In the genomic region with DNA sequence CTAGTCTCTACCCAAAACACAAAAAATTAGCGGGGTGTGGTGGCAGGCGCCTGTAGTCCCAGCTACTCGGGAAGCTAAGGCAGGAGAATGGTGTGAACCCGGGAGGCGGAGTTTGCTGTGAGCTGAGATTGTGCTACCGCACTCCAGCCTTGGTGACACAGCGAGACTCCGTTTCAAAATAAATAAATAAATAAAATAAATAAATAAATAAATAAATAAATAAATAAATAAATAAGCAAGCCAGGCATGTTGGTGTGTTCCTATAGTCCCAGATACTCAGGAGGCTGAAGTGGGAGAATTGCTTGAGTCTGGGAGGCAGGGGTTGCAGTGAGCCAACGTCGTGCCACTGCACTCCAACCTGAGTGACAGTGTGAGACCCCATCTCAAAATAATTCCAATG, we compare ENCODE assay signal across 5 cellular contexts.
A peak's percentile ranks its signal among the peaks of the same experiment; 100 is the strongest.
DNase-seq lines count a peak whose midpoint lies in the region; ATAC-seq, FAIRE-seq and TF ChIP-seq lines count a peak whose summit lies in the region.
"Not testable (repeated sequence)": the region's sequence is repeated elsewhere in the genome, so short reads cannot be mapped to it uniquely, and the experiment has no call there.

No MANE protein-coding gene starts in this region.

- not testable (repeated sequence) for TF ChIP-seq EP300 in A549 (IDR thresholded peaks at IDR 0.05)

- H2BK12ac ChIP-seq in neuronal stem cell (ENCODE audit: low read length): not testable (repeated sequence)

- not testable (repeated sequence) for H3K9ac ChIP-seq in neuronal stem cell (ENCODE audit: low read depth, low read length, poor library complexity)

- H3K9me3 ChIP-seq in A549; HEK293 (ENCODE audit: control insufficient read depth, insufficient read depth, low read depth, low read length); neuronal stem cell (replicated peaks in 1 of 2; ENCODE audit: control insufficient read depth in 2 of 2, insufficient read depth in 1 of 2, low read depth in 1 of 2, low read length in 2 of 2): not testable (repeated sequence)

- not testable (repeated sequence) for TF ChIP-seq RAD21 in A549 (conservative IDR thresholded peaks at IDR 0.05 in 1 of 2, IDR thresholded peaks at IDR 0.05 in 1 of 2)

- peak overlapping the region; percentile 71 for H3K14ac ChIP-seq in neuronal stem cell (ENCODE audit: low read length)

- not testable (repeated sequence) for H3K4me2 ChIP-seq in A549
- H3K4me2 ChIP-seq in neuronal stem cell (ENCODE audit: insufficient read depth, low read length, poor library complexity, severe bottlenecking): peak overlapping the region; percentile 14

- not testable (repeated sequence) for H2AK5ac ChIP-seq in neuronal stem cell (ENCODE audit: low read depth, low read length)

- TF ChIP-seq POLR2A in A549 (IDR thresholded peaks at IDR 0.05; ENCODE audit: low read length): not testable (repeated sequence)

- H3K18ac ChIP-seq in neuronal stem cell (ENCODE audit: low read length): not testable (repeated sequence)

- TF ChIP-seq CTCF in 22Rv1 (IDR thresholded peaks at IDR 0.05); A549 (IDR thresholded peaks at IDR 0.05); HEK293 (tag by site-specific recombination; IDR thresholded peaks at IDR 0.05): not testable (repeated sequence)

- H2AFZ ChIP-seq in neuronal stem cell (ENCODE audit: low read length): not testable (repeated sequence)

- H3K23ac ChIP-seq in neuronal stem cell (ENCODE audit: low read depth, low read length, poor library complexity): not testable (repeated sequence)

- not testable (repeated sequence) for H2BK5ac ChIP-seq in neuronal stem cell (ENCODE audit: low read length)

- intact Hi-C loops in Right ventricle myocardium inferior (cut with DNase I): not testable (repeated sequence)

- H3K4ac ChIP-seq in neuronal stem cell (ENCODE audit: low read length): not testable (repeated sequence)

- not testable (repeated sequence) for H3K4me1 ChIP-seq in A549; HEK293 (ENCODE audit: control insufficient read depth, insufficient read depth, low read length); neuronal stem cell (ENCODE audit: control insufficient read depth in 2 of 2, insufficient read depth in 1 of 2, low read depth in 1 of 2, low read length in 2 of 2)

- H3K36me3 ChIP-seq in HEK293 (ENCODE audit: control insufficient read depth in 2 of 2, insufficient read depth in 1 of 2, low read length in 2 of 2); neuronal stem cell (replicated peaks in 1 of 2; ENCODE audit: control insufficient read depth in 2 of 2, insufficient read depth in 2 of 2, low read length in 2 of 2): not testable (repeated sequence)

- not testable (repeated sequence) for H3K79me1 ChIP-seq in neuronal stem cell (ENCODE audit: low read depth, low read length)

- H3K27me3 ChIP-seq in neuronal stem cell (ENCODE audit: control insufficient read depth in 3 of 3, insufficient read depth in 3 of 3, low read depth in 1 of 3, low read length in 3 of 3): not testable (repeated sequence)

- not testable (repeated sequence) for H2BK120ac ChIP-seq in neuronal stem cell (ENCODE audit: low read depth, low read length)

- POLR2A ChIA-PET in A549 (lab: Yijun Ruan, JAX); HEK293 (lab: Yijun Ruan, JAX): not testable (repeated sequence)

- not testable (repeated sequence) for H2BK15ac ChIP-seq in neuronal stem cell (ENCODE audit: low read length)

- not testable (repeated sequence) for H3K4me3 ChIP-seq in A549; HEK293 (ENCODE audit: low read depth, low read length); neuronal stem cell (ENCODE audit: low read length in 2 of 2)

- not testable (repeated sequence) for H4K8ac ChIP-seq in neuronal stem cell (ENCODE audit: low read depth, low read length)

- not testable (repeated sequence) for DNase-seq in A549 (ENCODE audit: low read depth in 1 of 2, low spot score in 1 of 2); neuronal stem cell (ENCODE audit: low spot score)
- DNase-seq in Right ventricle myocardium inferior (ENCODE audit: missing footprints): peak; percentile 9

- H4K91ac ChIP-seq in neuronal stem cell (ENCODE audit: low read depth, low read length, poor library complexity): not testable (repeated sequence)

- CTCF ChIA-PET in A549 (lab: Yijun Ruan, JAX); HEK293 (lab: Yijun Ruan, JAX): not testable (repeated sequence)

- WGBS in A549 (ENCODE audit: missing lambda C conversion rate): 86% methylated on average over 10 of the region's 10 CpGs
- WGBS in neuronal stem cell (ENCODE audit: extremely low coverage in 2 of 2, insufficient read length in 2 of 2, insufficient replicate concordance in 1 of 2), 2 donors: no CpG with 5 or more reads among the region's 10 CpGs

- not testable (repeated sequence) for FAIRE-seq in A549 (lab: Jason Lieb, UNC)

- peak overlapping the region; percentile 25; the same call in 1 of the 2 replicates for H3K27ac ChIP-seq in 22Rv1
- not testable (repeated sequence) for H3K27ac ChIP-seq in A549; HEK293 (ENCODE audit: extremely low read depth, low read depth, low read length); neuronal stem cell (replicated peaks; ENCODE audit: low read length)

- not testable (repeated sequence) for ATAC-seq in A549, Right ventricle myocardium inferior

TF ChIP-seq in A549, 52 proteins besides CTCF, POLR2A, EP300 and RAD21:
- peak; percentile 39 for TF ChIP-seq ZC3H11A (IDR thresholded peaks at IDR 0.05)

TF ChIP-seq in HEK293, 187 proteins besides CTCF, POLR2A, EP300 and RAD21 (continues in another document):
- TF ChIP-seq ZNF140 (tag by site-specific recombination; IDR thresholded peaks at IDR 0.05) (peak; percentile 52), ZNF558 (tag by site-specific recombination; IDR thresholded peaks at IDR 0.05) (0 out of 2 replicates have a peak, but pooled peaks have one; percentile 48), ZNF560 (tag by site-specific recombination; IDR thresholded peaks at IDR 0.05; ENCODE audit: borderline replicate concordance) (peak; percentile 27; the same call in 1 of the 2 replicates), ZNF654 (tag by site-specific recombination; IDR thresholded peaks at IDR 0.05; ENCODE audit: low read depth) (0 out of 2 replicates have a peak, but pooled peaks have one; percentile 19), ZBTB8A (tag by site-specific recombination; IDR thresholded peaks at IDR 0.05) (peak; percentile 78), ZNF555 (tag by site-specific recombination; conservative IDR thresholded peaks at IDR 0.05) (peak; percentile 62), ZNF623 (tag by site-specific recombination; IDR thresholded peaks at IDR 0.05) (peak; percentile 43), ZNF510 (tag by site-specific recombination; IDR thresholded peaks at IDR 0.05; ENCODE audit: insufficient replicate concordance) (peak; percentile 34), ZFP37 (tag by site-specific recombination; IDR thresholded peaks at IDR 0.05) (peak; percentile 64; the same call in 1 of the 2 replicates), ZNF426 (tag by site-specific recombination; IDR thresholded peaks at IDR 0.05) (peak; percentile 72), ZNF518A (tag by site-specific recombination; conservative IDR thresholded peaks at IDR 0.05; ENCODE audit: low read depth) (peak; percentile 78)
